Comparison of ENCODE assay signal across 1 cellular context in the genomic region with DNA sequence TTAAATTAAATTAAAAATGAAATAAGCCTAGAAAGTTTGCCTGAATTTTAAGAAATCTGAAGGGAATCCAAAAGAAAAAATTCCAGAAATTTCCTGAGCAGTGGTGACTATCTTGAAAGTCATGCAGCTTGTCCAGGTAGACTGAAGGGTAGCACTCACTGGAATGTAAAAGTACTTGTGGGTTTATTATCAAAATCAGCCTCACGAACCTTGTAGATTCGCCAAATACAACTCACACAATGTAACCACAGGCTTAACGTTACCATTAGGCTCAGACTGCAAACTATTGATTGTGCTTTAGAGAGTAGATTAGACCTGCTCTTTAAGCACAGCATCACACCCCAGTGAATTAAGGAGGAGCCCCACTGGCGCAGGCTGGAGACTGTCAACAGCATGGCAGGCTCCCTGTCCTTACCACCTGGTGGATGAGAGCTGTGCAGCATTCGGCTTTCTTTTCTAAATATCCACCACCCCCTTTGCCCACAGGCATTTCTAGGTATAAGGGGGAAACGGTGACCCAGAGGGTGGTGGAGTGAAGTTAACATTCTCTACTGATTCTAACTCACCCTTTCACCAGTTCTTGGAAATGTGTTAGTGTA.
TF ChIP-seq lines count a peak whose summit lies in the region.

No MANE protein-coding gene starts in this region.

TF ChIP-seq in IMR-90, 13 proteins besides CTCF, POLR2A, EP300 and RAD21 (continued from another document):
- no peak for TF ChIP-seq BHLHE40 (IDR thresholded peaks at IDR 0.05; ENCODE audit: low read depth, low read length)
- TF ChIP-seq ELK1 (IDR thresholded peaks at IDR 0.05; ENCODE audit: borderline replicate concordance, low read depth, low read length), result no peak
- no peak for TF ChIP-seq NFE2L2 (IDR thresholded peaks at IDR 0.05; ENCODE audit: low read depth, low read length)
- TF ChIP-seq RCOR1 (IDR thresholded peaks at IDR 0.05; ENCODE audit: insufficient replicate concordance, low read length), result no peak
- TF ChIP-seq CEBPB (IDR thresholded peaks at IDR 0.05; ENCODE audit: low read depth, low read length), result no peak
- TF ChIP-seq SMC3 (IDR thresholded peaks at IDR 0.05; ENCODE audit: low read depth, low read length), result no peak
